24 cellular contexts compared by ENCODE assay signal in the genomic region with DNA sequence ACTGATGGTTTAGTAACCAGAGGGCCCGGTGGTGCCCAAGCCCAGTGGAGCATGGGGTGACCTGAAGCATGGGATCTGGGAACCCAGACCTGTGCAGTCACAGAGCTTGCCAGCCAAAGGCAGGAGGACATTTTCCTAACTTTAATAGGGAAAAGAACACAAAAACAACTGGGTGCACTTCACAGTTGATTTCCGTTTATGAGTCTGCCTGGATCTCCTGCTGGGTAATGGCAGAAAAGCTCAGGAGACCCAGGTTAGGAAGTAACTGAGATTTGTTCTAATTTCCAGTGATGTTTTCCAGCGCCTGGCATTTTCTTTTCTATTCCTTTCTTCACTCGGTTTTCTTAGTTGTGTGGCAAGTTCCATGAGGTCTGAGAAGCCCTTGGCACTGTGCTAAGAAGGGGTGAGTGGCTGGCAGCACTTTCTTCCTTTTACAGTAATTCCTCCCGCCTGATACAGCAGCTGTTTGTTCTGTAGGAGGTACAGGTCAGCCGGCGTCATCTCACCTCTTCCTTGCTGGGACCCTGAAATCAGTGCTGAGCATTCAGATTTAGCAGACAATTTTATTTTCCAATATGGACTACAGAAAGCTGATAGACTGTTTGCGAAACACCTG. TPM values are rescaled to one million over a fixed set of nuclear protein-coding genes. Genes with fewer than 3 reads are reported as not detected.
DNase-seq lines count a peak whose midpoint lies in the region; ATAC-seq, FAIRE-seq and TF ChIP-seq lines count a peak whose summit lies in the region.
"Had no signal": no experiment of that assay in that cellular context is flagged by ENCODE, and none has a peak within 500 bp of the region (broad histone marks: within the 10 kb centered on the region; RNA-seq: fewer than 3 reads in every experiment).

No MANE protein-coding gene starts in this region.

- H3K79me2 ChIP-seq in H1 (ENCODE audit: control insufficient read depth in 1 of 2, insufficient read depth in 2 of 2, low read length in 2 of 2): no peaks in the 10 kb centered on the region

- H3K79me1 ChIP-seq in H1 (ENCODE audit: low read depth, low read length): 0 out of 2 replicates have a peak, but pooled peaks cover 2% of the 10 kb centered on the region

- TF ChIP-seq POLR2A in H1 (IDR thresholded peaks at IDR 0.05; ENCODE audit: control extremely low read depth in 1 of 2, low read depth in 2 of 2, low read length in 2 of 2) (no peak), ovary (IDR thresholded peaks at IDR 0.05) (no peak), testis (IDR thresholded peaks at IDR 0.05) (no peak)

- no peak for TF ChIP-seq RAD21 in H1 (IDR thresholded peaks at IDR 0.05 in 1 of 2, conservative IDR thresholded peaks at IDR 0.05 in 1 of 2; ENCODE audit: low read depth in 2 of 2, low read length in 2 of 2)

- POLR2A ChIA-PET in H1 (lab: Charles Lee; ENCODE audit: partially characterized antibody): interaction anchor here (1.0 to 1.5 kb wide), 2 partner anchors 126 to 233 kb away, joined by 3 to 4 read pairs; no protein-coding TSS in a partner anchor

- H3K56ac ChIP-seq in H1 (replicated peaks; ENCODE audit: insufficient read length, low read depth, low read length): no peak overlapping the region

- TF ChIP-seq CTCF in left ventricle myocardium inferior (IDR thresholded peaks at IDR 0.05; ENCODE audit: borderline replicate concordance) (no peak), H1 (IDR thresholded peaks at IDR 0.05; ENCODE audit: control extremely low read depth in 1 of 3, insufficient read depth in 1 of 3, low read depth in 1 of 3, low read length in 3 of 3) (no peak), ovary (IDR thresholded peaks at IDR 0.05) (no peak), testis (IDR thresholded peaks at IDR 0.05) (no peak)

- no peak overlapping the region for H3K4me3 Mint-ChIP-seq in activated T-cell treated with anti-CD3 and anti-CD28 coated beads, Interleukin-2, amount 50 U/mL, for 4 hours
- H3K4me3 Mint-ChIP-seq: activated naive CD8-positive, alpha-beta T cell treated with anti-CD3 and anti-CD28 coated beads, Interleukin-2, amount 10 ng/mL, durations not matched to agents 7 days and 5 days; CD4-positive, alpha-beta T cell; stimulated activated effector memory CD8-positive, alpha-beta T cell treated with anti-CD3 and anti-CD28 coated beads, Interleukin-12 subunit alpha, Interleukin-12 subunit beta, amount 100 ng/mL, for 72 hours; T-cell had no signal

- WGBS in H1 (ENCODE audit: extremely low coverage in 1 of 2, insufficient coverage in 1 of 2, insufficient read length in 1 of 2, insufficient replicate concordance in 2 of 2, low coverage in 1 of 2, low lambda C conversion rate in 2 of 2, missing lambda C conversion rate in 1 of 2), 2 experiments: 80% methylated on average over 8 of the region's 8 CpGs; no CpG with 5 or more reads in 1 of the 2 experiments
- 64 to 72% (median 65%) methylated on average over 8 of the region's 8 CpGs for WGBS in ovary, 3 donors
- 14 to 21% methylated on average over 8 of the region's 8 CpGs for WGBS in aorta, 2 donors
- WGBS in testis, 2 donors: 78 to 84% methylated on average over 8 of the region's 8 CpGs

- no peak for FAIRE-seq in H1 (lab: Jason Lieb, UNC)
- FAIRE-seq: A549, GM18507, H54 had no signal

- intact Hi-C loops in left ventricle myocardium inferior (cut with micrococcal nuclease): loop anchor here (10.0 kb wide), 2 partner anchors 227 to 527 kb away; no protein-coding TSS in a partner anchor
- intact Hi-C loops in cardiac septum (cut with DNase I): loop anchor here (5.0 kb wide), 2 partner anchors 214 to 524 kb away; no protein-coding TSS in a partner anchor
- intact Hi-C loops in ovary (cut with DNase I): loop anchor here (10.0 kb wide), 4 partner anchors 107 to 527 kb away; no protein-coding TSS in a partner anchor
- intact Hi-C loops in aorta (cut with DNase I): loop anchor here (5.0 kb wide), 3 partner anchors 104 to 229 kb away; no protein-coding TSS in a partner anchor
- intact Hi-C loops in testis (cut with DNase I; ENCODE audit: low total_unique reads): loop anchor here (10.0 kb wide), 2 partner anchors 227 to 527 kb away; no protein-coding TSS in a partner anchor

- H3K36me3 ChIP-seq in left ventricle myocardium inferior (peaks cover 8% of the 10 kb centered on the region), H1 (ENCODE audit: control insufficient read depth in 2 of 4, insufficient read depth in 4 of 4, low read length in 3 of 4) (no peaks in the 10 kb centered on the region), ovary (no peaks in the 10 kb centered on the region), aorta (ENCODE audit: control insufficient read depth in 1 of 2, insufficient read depth in 2 of 2, low read length in 1 of 2) (no peaks in the 10 kb centered on the region), testis (ENCODE audit: low read depth, missing control alignments) (no peaks in the 10 kb centered on the region)
- H3K36me3 ChIP-seq: neutrophil, prostate gland, vagina had no signal

- no peak overlapping the region for H3K18ac ChIP-seq in H1 (ENCODE audit: extremely low read depth, low read length)

- CTCF ChIA-PET in H1 (lab: Charles Lee; ENCODE audit: partially characterized antibody): interaction anchor here (0.6 to 16.3 kb wide), 62 partner anchors 8 to 616 kb away, joined by 3 to 252 read pairs (median 5); no protein-coding TSS in a partner anchor

- no peak overlapping the region for H4K91ac ChIP-seq in H1 (replicated peaks; ENCODE audit: insufficient read length, low read length)

- H2BK12ac ChIP-seq in H1 (ENCODE audit: low read depth, low read length): 0 out of 2 replicates have a peak overlapping the region, but pooled peaks have one; percentile 52

- H2BK5ac ChIP-seq in H1 (ENCODE audit: low read depth, low read length): no peak overlapping the region

- no peak overlapping the region for H3K4ac ChIP-seq in H1 (replicated peaks; ENCODE audit: insufficient read length, low read depth, low read length)

- no peak overlapping the region for H2AK5ac ChIP-seq in H1 (ENCODE audit: low read depth, low read length)

- no peaks in the 10 kb centered on the region for H3K9me3 ChIP-seq in left ventricle myocardium inferior (replicated peaks)
- no peaks in the 10 kb centered on the region for H3K9me3 ChIP-seq in H1 (ENCODE audit: insufficient read depth in 2 of 2, low read depth in 1 of 2, low read length in 1 of 2)
- no peaks in the 10 kb centered on the region for H3K9me3 ChIP-seq in ovary
- no peaks in the 10 kb centered on the region for H3K9me3 ChIP-seq in aorta (ENCODE audit: control insufficient read depth, low read length)
- no peaks in the 10 kb centered on the region for H3K9me3 ChIP-seq in testis
- H3K9me3 ChIP-seq: neutrophil, prostate gland, vagina had no signal

- no peak overlapping the region for H4K8ac ChIP-seq in H1 (ENCODE audit: extremely low read depth, insufficient read depth, low read length)

- DNase-seq in left ventricle myocardium inferior: no peak
- DNase-seq in cardiac septum (ENCODE audit: low spot score): no peak
- no peak for DNase-seq in H1 (ENCODE audit: low read depth in 1 of 2, low spot score in 2 of 2)
- DNase-seq in ovary: no peak
- no peak for DNase-seq in aorta
- no peak for DNase-seq in activated T-cell treated with anti-CD3 and anti-CD28 coated beads, Interleukin-2, amount 50 U/mL, for 4 hours
- DNase-seq in hepatic stellate cell (ENCODE audit: low spot score): no peak
- no peak for DNase-seq in testis
- DNase-seq: activated T-cell treated with anti-CD3 and anti-CD28 coated beads for 4 hours, cerebellar nuclear complex, naive B cell, NCI-H187, NCI-H510A had no signal

- no peaks in the 10 kb centered on the region for H4K20me1 ChIP-seq in H1 (replicated peaks in 1 of 2; ENCODE audit: control insufficient read depth in 1 of 2, insufficient read depth in 2 of 2, low read length in 2 of 2)

- peak overlapping the region; percentile 14 for H3K4me3 ChIP-seq in left ventricle myocardium inferior
- H3K4me3 ChIP-seq in H1 (ENCODE audit: extremely low read depth in 1 of 4, insufficient read depth in 2 of 4, low read depth in 3 of 4, low read length in 4 of 4): no peak overlapping the region
- H3K4me3 ChIP-seq in ovary: peak overlapping the region; percentile 5
- H3K4me3 ChIP-seq in aorta (ENCODE audit: low read length in 2 of 2): no peak overlapping the region
- H3K4me3 ChIP-seq in testis: no peak overlapping the region
- H3K4me3 ChIP-seq: A549, prostate gland, vagina had no signal

- no peak overlapping the region for H3K9ac ChIP-seq in H1 (replicated peaks in 1 of 4; ENCODE audit: extremely low read depth in 1 of 4, low read depth in 3 of 4, low read length in 3 of 4)

- no peaks in the 10 kb centered on the region for H3K9me3 Mint-ChIP-seq in activated T-cell treated with anti-CD3 and anti-CD28 coated beads, Interleukin-2, amount 50 U/mL, for 4 hours
- H3K9me3 Mint-ChIP-seq: activated naive CD8-positive, alpha-beta T cell treated with anti-CD3 and anti-CD28 coated beads, Interleukin-2, amount 10 ng/mL, durations not matched to agents 7 days and 5 days; CD4-positive, alpha-beta T cell; naive B cell; stimulated activated effector memory CD8-positive, alpha-beta T cell treated with anti-CD3 and anti-CD28 coated beads, Interleukin-12 subunit alpha, Interleukin-12 subunit beta, amount 100 ng/mL, for 72 hours; T-cell had no signal

- H3K4me1 Mint-ChIP-seq in activated T-cell treated with anti-CD3 and anti-CD28 coated beads, Interleukin-2, amount 50 U/mL, for 4 hours (ENCODE audit: low read depth): peaks cover 10% of the 10 kb centered on the region

- peaks cover 4% of the 10 kb centered on the region for H3K27me3 ChIP-seq in left ventricle myocardium inferior (ENCODE audit: low read depth)
- H3K27me3 ChIP-seq in H1 (replicated peaks in 1 of 4; ENCODE audit: control insufficient read depth in 3 of 4, extremely low read depth in 1 of 4, insufficient read depth in 3 of 4, low read length in 3 of 4): peaks cover 12 to 35% (median 25%) of the 10 kb centered on the region in 4 experiments
- H3K27me3 ChIP-seq in ovary: no peaks in the 10 kb centered on the region
- no peaks in the 10 kb centered on the region for H3K27me3 ChIP-seq in aorta (ENCODE audit: control insufficient read depth in 1 of 2, insufficient read depth in 2 of 2, low read length in 1 of 2)
- H3K27me3 ChIP-seq in testis: no peaks in the 10 kb centered on the region
- H3K27me3 ChIP-seq: vagina had no signal

- peaks cover 42% of the 10 kb centered on the region for H3K27me3 Mint-ChIP-seq in activated T-cell treated with anti-CD3 and anti-CD28 coated beads, Interleukin-2, amount 50 U/mL, for 4 hours (ENCODE audit: low read depth)

- H3K14ac ChIP-seq in H1 (ENCODE audit: insufficient read length): no peak overlapping the region

- no peaks in the 10 kb centered on the region for H3K36me3 Mint-ChIP-seq in activated T-cell treated with anti-CD3 and anti-CD28 coated beads, Interleukin-2, amount 50 U/mL, for 4 hours (ENCODE audit: insufficient read depth)
- H3K36me3 Mint-ChIP-seq: activated naive CD8-positive, alpha-beta T cell treated with anti-CD3 and anti-CD28 coated beads, Interleukin-2, amount 10 ng/mL, durations not matched to agents 7 days and 5 days; stimulated activated effector memory CD8-positive, alpha-beta T cell treated with anti-CD3 and anti-CD28 coated beads, Interleukin-12 subunit alpha, Interleukin-12 subunit beta, amount 100 ng/mL, for 72 hours; T-cell had no signal

- no peak overlapping the region for H3K23ac ChIP-seq in H1 (ENCODE audit: insufficient read length)

- ATAC-seq in aorta (ENCODE audit: low FRiP score): no peak
- ATAC-seq in activated T-cell treated with anti-CD3 and anti-CD28 coated beads, Interleukin-2, amount 50 U/mL, for 4 hours: no peak
- ATAC-seq: PC-3; stimulated activated effector memory CD8-positive, alpha-beta T cell treated with anti-CD3 and anti-CD28 coated beads, Interleukin-12 subunit alpha, Interleukin-12 subunit beta, amount 100 ng/mL, for 72 hours; T-cell had no signal

- no peak overlapping the region for H2AFZ ChIP-seq in H1 (ENCODE audit: low read length)

- H2BK15ac ChIP-seq in H1 (ENCODE audit: low read length): 0 out of 2 replicates have a peak overlapping the region, but pooled peaks have one; percentile 92

- H3K4me2 ChIP-seq in H1 (ENCODE audit: insufficient read depth in 1 of 2, low read depth in 2 of 2, low read length in 2 of 2): no peak overlapping the region
- H3K4me2 ChIP-seq: A549 had no signal

- no peak overlapping the region for H2BK20ac ChIP-seq in H1 (ENCODE audit: low read length)

- no peak for TF ChIP-seq EP300 in H1 (IDR thresholded peaks at IDR 0.05; ENCODE audit: borderline replicate concordance in 1 of 2, low read depth in 2 of 2, low read length in 2 of 2)
- no peak for TF ChIP-seq EP300 in ovary (IDR thresholded peaks at IDR 0.05)

- H3K27ac ChIP-seq in left ventricle myocardium inferior (replicated peaks) (peak overlapping the region; percentile 66), H1 (ENCODE audit: low read depth, low read length) (no peak overlapping the region), ovary (no peak overlapping the region), aorta (ENCODE audit: low read depth in 1 of 2, low read length in 2 of 2) (peak overlapping the region; percentile 3 to 15), testis (no peak overlapping the region)
- H3K27ac ChIP-seq: A549, neutrophil, vagina had no signal

- H2BK120ac ChIP-seq in H1 (replicated peaks; ENCODE audit: low read depth, low read length): no peak overlapping the region

- peaks cover 11% of the 10 kb centered on the region; the same call in 1 of the 2 replicates for H3K23me2 ChIP-seq in H1 (ENCODE audit: low read depth, low read length)

- H3K4me1 ChIP-seq in left ventricle myocardium inferior (peaks cover 95% of the 10 kb centered on the region), H1 (replicated peaks in 1 of 4; ENCODE audit: control insufficient read depth in 3 of 4, insufficient read depth in 4 of 4, low read length in 3 of 4) (peaks cover 0 to 15% (median 4%) of the 10 kb centered on the region in 4 experiments; a peak in 5 of 7 replicates), ovary (ENCODE audit: insufficient read depth) (peaks cover 4% of the 10 kb centered on the region), aorta (ENCODE audit: control insufficient read depth in 1 of 2, insufficient read depth in 2 of 2, low read length in 2 of 2) (no peaks in the 10 kb centered on the region), testis (no peaks in the 10 kb centered on the region)
- H3K4me1 ChIP-seq: A549 had no signal

- H4K5ac ChIP-seq in H1 (ENCODE audit: insufficient read length, low read depth, low read length): no peak overlapping the region

RNA-seq across cellular contexts. Expression of gene CACNA1C, which starts 5.1 kb away (rescaled TPM):
- total RNA-seq in left ventricle myocardium inferior (137 TPM), cardiac septum (182 TPM), ovary (1 to 10 TPM; 2.5 to 6.8 (median 3.7) TPM), aorta (100 to 1,000 TPM in 1 of 2 donors, 10 to 100 TPM in 1; 70.4 to 114 TPM), testis (10 to 100 TPM; 20.3 to 36.8 TPM)
- 1.3 and 1.9 TPM in 2 replicates for total RNA-seq in H1 (2021; fragmentation: NEBNext Ultra II Directional; extraction: Animal tissue kit (Norgen Biotek cat#: 25700))
- polyA plus RNA-seq in H1 (2011; rRNA removed) (0.97 and 1.3 TPM in 2 replicates), ovary (1 to 10 TPM; 2.2 to 8.3 TPM), aorta (10 to 100 TPM in 1 of 2 donors, 1 to 10 TPM in 1; 4.3 to 22.1 TPM), testis (ENCODE audit: insufficient read depth, low read depth, low replicate concordance) (32.0 TPM)
- 0.88 TPM for polyA plus RNA-seq in H1 (2011; cell fraction: cytosol; rRNA removed)
- polyA plus RNA-seq in H1 (2011; cell fraction: nucleus; rRNA removed): 5.2 TPM
- polyA plus RNA-seq in H1 (2012, experiment 1 of 2): 0.82 to 1.8 TPM (median 1.4 TPM) in 4 replicates
- 0.55 TPM for polyA plus RNA-seq in H1 (2012, experiment 2 of 2)
- polyA plus RNA-seq in H1 (2013, experiment 1 of 2): 1.4 TPM
- polyA plus RNA-seq in H1 (2013, experiment 2 of 2): 1.2 TPM
- polyA minus RNA-seq in H1 (2011; rRNA and poly(A)+ RNA removed): 3.5 and 4.4 TPM in 2 replicates
- polyA minus RNA-seq in H1 (2011; cell fraction: cytosol; rRNA and poly(A)+ RNA removed): 1.8 TPM
- 6.9 TPM for polyA minus RNA-seq in H1 (2011; cell fraction: nucleus; rRNA and poly(A)+ RNA removed)
- under 1 TPM; 0.03 to 0.08 (median 0.03) TPM for total RNA-seq in activated T-cell treated with anti-CD3 and anti-CD28 coated beads, Interleukin-2, amount 50 U/mL, for 4 hours
- total RNA-seq: PC-3 had no signal
- polyA plus RNA-seq: A549 had no signal

RNA-seq across cellular contexts. Expression of gene DCP1B, which starts 53.6 kb away (rescaled TPM):
- total RNA-seq in left ventricle myocardium inferior (1.7 TPM), cardiac septum (2.1 TPM), ovary (10 to 100 TPM; 13.5 to 20.8 (median 17.2) TPM), aorta (10 to 100 TPM; 14.5 to 16.9 TPM), testis (10 to 100 TPM; 36.6 to 40.0 TPM)
- 14.8 and 16.3 TPM in 2 replicates for total RNA-seq in H1 (2021; fragmentation: NEBNext Ultra II Directional; extraction: Animal tissue kit (Norgen Biotek cat#: 25700))
- polyA plus RNA-seq in H1 (2011; rRNA removed) (29.0 and 29.7 TPM in 2 replicates), ovary (10 to 100 TPM; 15.2 to 22.9 TPM), aorta (10 to 100 TPM in 1 of 2 donors, 1 to 10 TPM in 1; 8.0 to 10.0 TPM), testis (ENCODE audit: insufficient read depth, low read depth, low replicate concordance) (56.1 TPM)
- 33.5 TPM for polyA plus RNA-seq in H1 (2011; cell fraction: cytosol; rRNA removed)
- polyA plus RNA-seq in H1 (2011; cell fraction: nucleus; rRNA removed): 29.8 TPM
- polyA plus RNA-seq in H1 (2012, experiment 1 of 2): 14.9 to 17.6 TPM (median 15.5 TPM) in 4 replicates
- polyA plus RNA-seq in H1 (2012, experiment 2 of 2): 10.2 TPM
- polyA plus RNA-seq in H1 (2013, experiment 1 of 2): 19.3 TPM
- polyA plus RNA-seq in H1 (2013, experiment 2 of 2): 19.3 TPM
- polyA minus RNA-seq in H1 (2011; rRNA and poly(A)+ RNA removed): 26.3 and 31.5 TPM in 2 replicates
- 10.4 TPM for polyA minus RNA-seq in H1 (2011; cell fraction: cytosol; rRNA and poly(A)+ RNA removed)
- 28.8 TPM for polyA minus RNA-seq in H1 (2011; cell fraction: nucleus; rRNA and poly(A)+ RNA removed)
- 10 to 100 TPM in 1 of 3 donors, 1 to 10 TPM in 2; 8.1 to 11.4 (median 9.2) TPM for total RNA-seq in activated T-cell treated with anti-CD3 and anti-CD28 coated beads, Interleukin-2, amount 50 U/mL, for 4 hours

Comparison
In these comparisons a context has a peak if more than half of its experiments do, and no peak if none do; other contexts are left out.
1. H3K27ac ChIP-seq: peak in left ventricle myocardium inferior (single experiment) and aorta (2 of 2); none in H1 (single experiment), ovary (0 of 2) and testis (0 of 2).
2. H3K4me3 ChIP-seq: peak in left ventricle myocardium inferior (single experiment) and ovary (single experiment); none in H1 (0 of 4), aorta (0 of 2) and testis (0 of 2).